Comparison of ENCODE assay signal across 1 cellular context in the genomic region with DNA sequence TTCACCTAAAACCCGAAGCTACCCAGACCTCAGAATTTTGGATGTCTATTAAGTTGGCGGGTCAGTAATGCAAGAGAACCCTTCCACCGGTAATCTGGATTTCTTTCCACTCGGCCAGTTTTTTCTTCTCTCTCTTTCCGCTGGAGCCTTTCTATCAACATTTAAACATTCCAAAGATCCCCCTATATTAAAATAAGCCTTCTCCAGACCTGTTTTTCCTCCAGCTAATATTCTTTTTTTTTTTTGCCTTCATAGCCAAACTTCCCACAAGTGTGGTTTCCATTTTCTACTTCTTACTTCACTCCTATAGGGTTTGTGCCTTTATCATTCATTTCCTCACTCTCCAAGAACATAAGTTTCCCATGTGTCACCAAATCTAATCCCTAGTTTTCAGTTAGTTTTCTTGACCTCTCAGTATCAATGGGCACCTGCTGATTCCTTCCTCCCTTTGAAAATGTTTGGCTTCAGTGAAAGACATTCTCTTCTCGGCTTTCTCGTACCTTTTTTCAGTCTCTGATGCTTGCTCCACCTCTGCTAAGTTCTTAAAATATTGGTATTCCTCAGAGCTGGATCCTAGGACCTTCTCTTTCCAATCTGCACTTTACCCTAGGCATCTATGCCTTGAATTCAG.
TF ChIP-seq lines count a peak whose summit lies in the region.

No MANE protein-coding gene starts in this region.

TF ChIP-seq in H1, 55 proteins besides CTCF, POLR2A, EP300 and RAD21:
- TF ChIP-seq CBX5 (IDR thresholded peaks at IDR 0.05; ENCODE audit: low read depth, low read length) (no peak), PHF8 (conservative IDR thresholded peaks at IDR 0.05; ENCODE audit: low read depth, low read length) (peak; percentile 8; the same call in 1 of the 2 replicates), BCL11A (IDR thresholded peaks at IDR 0.05; ENCODE audit: low read depth in 2 of 2, low read length in 2 of 2) (no peak), CHD2 (IDR thresholded peaks at IDR 0.05; ENCODE audit: low read length) (no peak), KDM5A (IDR thresholded peaks at IDR 0.05; ENCODE audit: low read length) (0 out of 2 replicates have a peak, but pooled peaks have one; percentile 7), FOSL1 (IDR thresholded peaks at IDR 0.05; ENCODE audit: insufficient read depth, low read depth, low read length) (no peak), RBBP5 (IDR thresholded peaks at IDR 0.05; ENCODE audit: borderline replicate concordance, low read depth, low read length) (no peak), RFX5 (IDR thresholded peaks at IDR 0.05; ENCODE audit: borderline replicate concordance, low read depth, low read length) (no peak), SIRT6 (IDR thresholded peaks at IDR 0.05; ENCODE audit: low read length) (no peak), CBX8 (IDR thresholded peaks at IDR 0.05; ENCODE audit: borderline replicate concordance, low read depth, low read length) (no peak), ASH2L (IDR thresholded peaks at IDR 0.05; ENCODE audit: low read length) (no peak), NANOG (IDR thresholded peaks at IDR 0.05; ENCODE audit: insufficient read depth, low read depth, low read length, poor library complexity, severe bottlenecking) (no peak), SP4 (IDR thresholded peaks at IDR 0.05; ENCODE audit: low read length) (no peak)
